ENCODE assay signal across 20 cellular contexts in the genomic region with DNA sequence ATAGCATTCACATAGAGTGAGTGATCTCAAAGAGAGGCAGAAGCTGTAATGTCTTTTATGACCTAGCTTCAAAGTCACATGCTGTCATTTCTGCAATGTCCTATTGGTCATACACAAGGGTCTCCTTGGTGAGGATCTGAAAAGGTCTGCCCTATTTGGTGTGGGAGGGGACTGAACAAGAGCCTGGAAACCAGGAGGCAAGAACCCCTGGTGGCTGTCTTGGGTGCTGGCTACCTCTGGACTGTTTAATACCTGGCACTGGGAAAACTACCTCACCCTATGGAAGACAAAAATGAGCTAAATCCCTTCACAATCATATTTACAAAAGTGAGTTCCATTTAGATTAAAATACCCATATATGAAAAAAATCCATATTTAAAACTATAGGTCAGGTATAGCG. TPM values are rescaled to one million over a fixed set of nuclear protein-coding genes. Genes with fewer than 3 reads are reported as not detected.
"Had no signal": no experiment of that assay in that cellular context is flagged by ENCODE, and none has a peak within 500 bp of the region (broad histone marks: within the 10 kb centered on the region; RNA-seq: fewer than 3 reads in every experiment).

No MANE protein-coding gene starts in this region.

- ATAC-seq: activated T-helper 17 cell treated with anti-CD3 and anti-CD28 coated beads, Interleukin-2, amount 50 U/mL, for 72 hours; gastrocnemius medialis; naive thymus-derived CD4-positive, alpha-beta T cell had no signal

- H3K4me3 ChIP-seq: breast epithelium, colonic mucosa, gastrocnemius medialis, left ventricle myocardium inferior, transverse colon, uterus had no signal

- H3K27ac ChIP-seq: breast epithelium, colonic mucosa, gastrocnemius medialis, left ventricle myocardium inferior, transverse colon, uterus, WERI-Rb-1 had no signal

- H3K27me3 ChIP-seq: breast epithelium, colonic mucosa, gastrocnemius medialis, transverse colon, uterus had no signal

- H3K9me3 ChIP-seq: breast epithelium, colonic mucosa, gastrocnemius medialis, left ventricle myocardium inferior, transverse colon, uterus had no signal

- H3K36me3 ChIP-seq: breast epithelium, colonic mucosa, uterus had no signal

- H3K4me1 ChIP-seq: breast epithelium, colonic mucosa, gastrocnemius medialis, left ventricle myocardium inferior, transverse colon, uterus had no signal

- DNase-seq: activated CD4-positive, alpha-beta T cell treated with anti-CD3 and anti-CD28 coated beads, Interleukin-2, amount 10 ng/mL, durations not matched to agents 7 days and 5 days; activated CD4-positive, CD25-positive, alpha-beta regulatory T cell treated with anti-CD3 and anti-CD28 coated beads, Interleukin-2, amount 50 U/mL, for 72 hours; activated naive CD4-positive, alpha-beta T cell treated with Interleukin-2 at 50 U/mL for 16 hours; activated naive CD8-positive, alpha-beta T cell treated with anti-CD3 and anti-CD28 coated beads, Interleukin-2, amount 10 ng/mL, durations not matched to agents 7 days and 5 days; activated T-cell treated with anti-CD3 and anti-CD28 coated beads, Interleukin-2, amount 50 U/mL, for 24 hours; amniotic stem cell; colonic mucosa; gastrocnemius medialis; hippocampal formation; kidney glomerular epithelial cell; left ventricle myocardium inferior; naive thymus-derived CD4-positive, alpha-beta T cell; stimulated activated CD4-positive, alpha-beta T cell treated with anti-CD3 and anti-CD28 coated beads, Interleukin-2, amount 100 ng/mL, for 48 hours; stimulated activated CD8-positive, alpha-beta memory T cell treated with anti-CD3 and anti-CD28 coated beads, Interleukin-4, amount 100 ng/mL, for 48 hours; stimulated activated naive B cell treated with anti-CD40 and anti-IgM and Interleukin-4, amounts not matched to agents 10 μg/mL and 1 μg/mL and 100 μg/mL, for 72 hours; transverse colon; uterus; WERI-Rb-1 had no signal

RNA-seq across cellular contexts. Expression of a gene that starts 16.7 kb away (rescaled TPM):
- total RNA-seq: activated CD4-positive, alpha-beta T cell treated with anti-CD3 and anti-CD28 coated beads, Interleukin-2, amount 10 ng/mL, durations not matched to agents 7 days and 5 days; gastrocnemius medialis; left ventricle myocardium inferior had no signal
- polyA plus RNA-seq: naive thymus-derived CD4-positive, alpha-beta T cell had no signal

RNA-seq across cellular contexts. Expression of a gene that starts 17.6 kb away (rescaled TPM):
- total RNA-seq: activated CD4-positive, alpha-beta T cell treated with anti-CD3 and anti-CD28 coated beads, Interleukin-2, amount 10 ng/mL, durations not matched to agents 7 days and 5 days; activated naive CD8-positive, alpha-beta T cell treated with anti-CD3 and anti-CD28 coated beads, Interleukin-2, amount 10 ng/mL, durations not matched to agents 7 days and 5 days had no signal
- polyA plus RNA-seq: naive thymus-derived CD4-positive, alpha-beta T cell had no signal
